Comparison of ENCODE assay signal across 10 cellular contexts in the genomic region with DNA sequence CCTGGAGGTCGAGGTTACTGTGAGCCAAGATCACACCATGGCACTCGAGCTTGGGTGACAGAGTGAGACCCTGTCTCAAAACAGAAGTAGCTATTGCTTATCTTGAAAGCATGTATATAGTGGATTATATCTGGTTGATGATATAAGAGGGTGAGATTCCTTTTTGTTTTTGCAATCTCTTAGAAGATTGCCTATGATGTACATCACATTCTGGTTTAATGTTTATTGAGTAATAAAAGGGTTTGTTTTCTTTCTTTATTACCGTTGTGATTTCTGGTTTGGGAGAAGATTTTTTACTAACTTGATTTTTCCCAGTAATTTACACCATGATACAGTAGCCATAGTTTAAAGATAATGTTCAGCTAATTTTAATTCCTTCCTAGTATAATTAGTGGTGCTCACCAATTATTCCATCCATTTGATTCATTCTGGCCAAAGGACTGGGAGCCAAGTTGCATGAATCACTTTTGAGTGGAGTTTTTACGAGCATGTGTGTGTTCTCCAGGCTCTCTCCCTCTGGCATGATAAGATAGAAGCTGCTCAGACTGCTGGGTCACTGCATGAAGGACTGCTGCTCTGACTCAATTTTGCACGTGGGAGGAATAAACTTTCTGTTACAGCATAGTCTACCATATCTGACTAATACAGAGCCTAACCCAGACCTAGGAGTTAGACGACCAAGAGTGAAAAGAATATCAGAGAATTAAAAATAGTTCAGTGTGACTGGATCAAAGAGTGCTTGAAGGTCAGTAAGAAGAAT. TPM values are rescaled to one million over a fixed set of nuclear protein-coding genes. Genes with fewer than 3 reads are reported as not detected.
DNase-seq lines count a peak whose midpoint lies in the region; ATAC-seq, FAIRE-seq and TF ChIP-seq lines count a peak whose summit lies in the region.
"Had no signal": no experiment of that assay in that cellular context is flagged by ENCODE, and none has a peak within 500 bp of the region (broad histone marks: within the 10 kb centered on the region; RNA-seq: fewer than 3 reads in every experiment).

No MANE protein-coding gene starts in this region.

- H3K36me3 ChIP-seq in adipocyte (ENCODE audit: control insufficient read depth, insufficient read depth, low read length, severe bottlenecking) (no peaks in the 10 kb centered on the region), upper lobe of right lung (no peaks in the 10 kb centered on the region)

- peaks cover 27% of the 10 kb centered on the region for H3K4me1 ChIP-seq in adipocyte (ENCODE audit: control insufficient read depth, insufficient read depth, low read length)
- peaks cover 8% of the 10 kb centered on the region for H3K4me1 ChIP-seq in upper lobe of right lung

- H3K9me3 ChIP-seq in adipocyte (ENCODE audit: control insufficient read depth, low read length), result no peaks in the 10 kb centered on the region
- no peaks in the 10 kb centered on the region for H3K9me3 ChIP-seq in upper lobe of right lung

- FAIRE-seq in D721Med (lab: Jason Lieb, UNC), result no peak
- FAIRE-seq: G401.6 had no signal

- peak overlapping the region; percentile 40 for H3K4me3 ChIP-seq in adipocyte (ENCODE audit: low read length)
- no peak overlapping the region for H3K4me3 ChIP-seq in upper lobe of right lung
- H3K4me3 ChIP-seq in coronary artery, result no peak overlapping the region

- no peak overlapping the region for H3K9ac ChIP-seq in adipocyte (ENCODE audit: low read length)

- H3K27me3 ChIP-seq in adipocyte (replicated peaks; ENCODE audit: control insufficient read depth, insufficient read depth, low read length), result no peaks in the 10 kb centered on the region
- H3K27me3 ChIP-seq in upper lobe of right lung, result no peaks in the 10 kb centered on the region

- H3K36me3 Mint-ChIP-seq in activated naive CD4-positive, alpha-beta T cell treated with anti-CD3 and anti-CD28 coated beads, Interleukin-2, amount 50 U/mL, for 72 hours, result no peaks in the 10 kb centered on the region

- TF ChIP-seq CTCF in upper lobe of right lung (IDR thresholded peaks at IDR 0.05) (no peak), coronary artery (IDR thresholded peaks at IDR 0.05) (no peak), D721Med (IDR thresholded peaks at IDR 0.05; ENCODE audit: insufficient read depth, missing control alignments) (no peak)

- DNase-seq in activated naive CD4-positive, alpha-beta T cell treated with anti-CD3 and anti-CD28 coated beads, Interleukin-2, amount 50 U/mL, for 72 hours (ENCODE audit: low spot score in 2 of 2), result no peak
- DNase-seq in activated naive CD4-positive, alpha-beta T cell treated with anti-CD3 and anti-CD28 coated beads, Interleukin-2, amount 50 U/mL, for 16 hours, result no peak
- peak; percentile 57 for DNase-seq in adipocyte (ENCODE audit: low read depth)
- peak; percentile 99 for DNase-seq in iris pigment epithelial cell (ENCODE audit: low read depth)
- no peak for DNase-seq in upper lobe of right lung
- no peak for DNase-seq in ecto neural progenitor cell (ENCODE audit: low spot score)
- no peak for DNase-seq in coronary artery (ENCODE audit: low spot score)
- DNase-seq in D721Med (ENCODE audit: insufficient read length, low spot score), result no peak
- DNase-seq: NCI-H526 had no signal

- H3K27ac Mint-ChIP-seq in activated naive CD4-positive, alpha-beta T cell treated with anti-CD3 and anti-CD28 coated beads, Interleukin-2, amount 50 U/mL, for 72 hours, result no peak overlapping the region

- intact Hi-C loops in upper lobe of right lung (cut with DNase I), result no loop called here

- H3K27ac ChIP-seq in upper lobe of right lung, result no peak overlapping the region
- no peak overlapping the region for H3K27ac ChIP-seq in coronary artery

- ATAC-seq in activated naive CD4-positive, alpha-beta T cell treated with anti-CD3 and anti-CD28 coated beads, Interleukin-2, amount 50 U/mL, for 72 hours, result peak; percentile 40 to 94
- ATAC-seq in upper lobe of right lung, result peak; percentile 68

- H3K9me3 Mint-ChIP-seq in activated naive CD4-positive, alpha-beta T cell treated with anti-CD3 and anti-CD28 coated beads, Interleukin-2, amount 50 U/mL, for 72 hours, result no peaks in the 10 kb centered on the region

RNA-seq across cellular contexts. Expression of a gene that starts 13.5 kb away (rescaled TPM):
- total RNA-seq in activated naive CD4-positive, alpha-beta T cell treated with anti-CD3 and anti-CD28 coated beads, Interleukin-2, amount 50 U/mL, for 72 hours, result 1 to 10 TPM in 1 of 2 donors, under 1 TPM in 1; 0.34 to 1.2 TPM
- 185 TPM for total RNA-seq in upper lobe of right lung

Comparison
In these comparisons a context has a peak if more than half of its experiments do, and no peak if none do; other contexts are left out.
1. DNase-seq: peak in adipocyte (single experiment) and iris pigment epithelial cell (single experiment); none in activated naive CD4-positive, alpha-beta T cell treated with anti-CD3 and anti-CD28 coated beads, Interleukin-2, amount 50 U/mL, for 72 hours (0 of 2), activated naive CD4-positive, alpha-beta T cell treated with anti-CD3 and anti-CD28 coated beads, Interleukin-2, amount 50 U/mL, for 16 hours (single experiment), upper lobe of right lung (single experiment), ecto neural progenitor cell (single experiment), coronary artery (single experiment) and D721Med (single experiment).
2. RNA of a gene that starts 13.5 kb away (total RNA-seq): 185 TPM in upper lobe of right lung (single experiment); 0.34 to 1.2 TPM in activated naive CD4-positive, alpha-beta T cell treated with anti-CD3 and anti-CD28 coated beads, Interleukin-2, amount 50 U/mL, for 72 hours; every median in the first group is over 10 times any median in the second.